In genomic region chr22:30416403-30416802, GRCh38 we compare ENCODE assay signal across 25 cellular contexts. TPM values are rescaled to one million over a fixed set of nuclear protein-coding genes. Genes with fewer than 3 reads are reported as not detected.
DNase-seq lines count a peak whose midpoint lies in the region; ATAC-seq and TF ChIP-seq lines count a peak whose summit lies in the region.
"Had no signal": no experiment of that assay in that cellular context is flagged by ENCODE, and none has a peak within 500 bp of the region (broad histone marks: within the 10 kb centered on the region; RNA-seq: fewer than 3 reads in every experiment).

No MANE protein-coding gene starts in this region.

- POLR2A ChIA-PET in activated CD4-positive, alpha-beta T cell treated with anti-CD3 and anti-CD28 coated beads for 36 hours (lab: Charles Lee), result no interaction called here

- no peak for ATAC-seq in activated CD4-positive, alpha-beta T cell treated with anti-CD3 and anti-CD28 coated beads for 36 hours
- no peak for ATAC-seq in activated T-helper 17 cell treated with anti-CD3 and anti-CD28 coated beads, Interleukin-2, amount 50 U/mL, for 72 hours (replicated peaks)
- ATAC-seq in GM18909 (IDR thresholded peaks at IDR 0.05; ENCODE audit: poor library complexity, unreplicated experiment), result no peak
- ATAC-seq: effector memory CD8-positive, alpha-beta T cell; lower lobe of right lung had no signal

- H3K27me3 ChIP-seq in esophagus squamous epithelium, result no peaks in the 10 kb centered on the region
- H3K27me3 ChIP-seq: pancreas, SJSA1 had no signal

- H3K4me3 ChIP-seq in esophagus squamous epithelium, result no peak overlapping the region
- H3K4me3 ChIP-seq: lower lobe of right lung, pancreas, SJSA1 had no signal

- H3K36me3 Mint-ChIP-seq in activated CD4-positive, alpha-beta T cell treated with anti-CD3 and anti-CD28 coated beads for 36 hours (ENCODE audit: low read depth), result peaks cover 58% of the 10 kb centered on the region
- H3K36me3 Mint-ChIP-seq in activated T-helper 17 cell treated with anti-CD3 and anti-CD28 coated beads, Interleukin-2, amount 50 U/mL, for 72 hours (ENCODE audit: low read depth), result peaks cover 100% of the 10 kb centered on the region

- TF ChIP-seq CTCF in esophagus squamous epithelium (IDR thresholded peaks at IDR 0.05), result no peak

- WGBS in esophagus squamous epithelium, 2 donors, result 24 to 43% methylated on average over 1 to 2 of the region's 2 CpGs

- H3K27ac ChIP-seq in esophagus squamous epithelium, result peak overlapping the region in 3 of 4 donors; percentile 29 to 69 (median 48)
- H3K27ac ChIP-seq: 22Rv1, lower lobe of right lung, pancreas, SJSA1 had no signal

- peaks cover 7 to 51% (median 18%) of the 10 kb centered on the region in 3 donors for H3K4me1 ChIP-seq in esophagus squamous epithelium

- H3K27me3 Mint-ChIP-seq in activated CD4-positive, alpha-beta T cell treated with anti-CD3 and anti-CD28 coated beads for 36 hours, result no peaks in the 10 kb centered on the region
- H3K27me3 Mint-ChIP-seq in activated T-helper 17 cell treated with anti-CD3 and anti-CD28 coated beads, Interleukin-2, amount 50 U/mL, for 72 hours, result no peaks in the 10 kb centered on the region
- H3K27me3 Mint-ChIP-seq: effector memory CD8-positive, alpha-beta T cell had no signal

- peaks cover 57% of the 10 kb centered on the region for H3K4me1 Mint-ChIP-seq in activated CD4-positive, alpha-beta T cell treated with anti-CD3 and anti-CD28 coated beads for 36 hours
- peaks cover 18% of the 10 kb centered on the region for H3K4me1 Mint-ChIP-seq in activated T-helper 17 cell treated with anti-CD3 and anti-CD28 coated beads, Interleukin-2, amount 50 U/mL, for 72 hours

- H3K9me3 ChIP-seq in esophagus squamous epithelium, result no peaks in the 10 kb centered on the region
- H3K9me3 ChIP-seq: lower lobe of right lung, pancreas, SJSA1 had no signal

- no peaks in the 10 kb centered on the region for H3K9me3 Mint-ChIP-seq in activated CD4-positive, alpha-beta T cell treated with anti-CD3 and anti-CD28 coated beads for 36 hours (ENCODE audit: low read depth)
- no peaks in the 10 kb centered on the region for H3K9me3 Mint-ChIP-seq in activated T-helper 17 cell treated with anti-CD3 and anti-CD28 coated beads, Interleukin-2, amount 50 U/mL, for 72 hours
- H3K9me3 Mint-ChIP-seq: activated T-helper 1 cell treated with anti-CD3 and anti-CD28 coated beads, Interleukin-12 subunit alpha, Interleukin-12 subunit beta, Interleukin-2, Interleukin-4 antibody, amounts not matched to agents 30 ng/mL and 10 ng/mL and 1 ng/mL, durations not matched to agents 14 hours and 24 hours and 36 hours; effector memory CD8-positive, alpha-beta T cell had no signal

- TF ChIP-seq POLR2A in esophagus squamous epithelium (IDR thresholded peaks at IDR 0.05), result no peak

- H3K27ac Mint-ChIP-seq in activated CD4-positive, alpha-beta T cell treated with anti-CD3 and anti-CD28 coated beads for 36 hours, result peak overlapping the region; percentile 38
- peak overlapping the region; percentile 39 for H3K27ac Mint-ChIP-seq in activated T-helper 17 cell treated with anti-CD3 and anti-CD28 coated beads, Interleukin-2, amount 50 U/mL, for 72 hours
- H3K27ac Mint-ChIP-seq: effector memory CD8-positive, alpha-beta T cell had no signal

- intact Hi-C loops in activated CD4-positive, alpha-beta T cell treated with anti-CD3 and anti-CD28 coated beads for 36 hours (cut with DNase I, micrococcal nuclease), result no loop called here
- intact Hi-C loops in esophagus squamous epithelium (cut with DNase I), result no loop called here

- no peak overlapping the region for H3K4me3 Mint-ChIP-seq in activated CD4-positive, alpha-beta T cell treated with anti-CD3 and anti-CD28 coated beads for 36 hours
- H3K4me3 Mint-ChIP-seq in activated T-helper 17 cell treated with anti-CD3 and anti-CD28 coated beads, Interleukin-2, amount 50 U/mL, for 72 hours, result no peak overlapping the region
- H3K4me3 Mint-ChIP-seq: activated T-helper 1 cell treated with anti-CD3 and anti-CD28 coated beads, Interleukin-12 subunit alpha, Interleukin-12 subunit beta, Interleukin-2, Interleukin-4 antibody, amounts not matched to agents 30 ng/mL and 10 ng/mL and 1 ng/mL, durations not matched to agents 14 hours and 24 hours and 36 hours; effector memory CD8-positive, alpha-beta T cell had no signal

- H3K36me3 ChIP-seq in esophagus squamous epithelium, result peaks cover 0 to 86% (median 17%) of the 10 kb centered on the region in 3 donors
- H3K36me3 ChIP-seq: pancreas had no signal

- CTCF ChIA-PET in activated CD4-positive, alpha-beta T cell treated with anti-CD3 and anti-CD28 coated beads for 36 hours (lab: Charles Lee), result no interaction called here

- no peak for DNase-seq in activated CD4-positive, alpha-beta T cell treated with anti-CD3 and anti-CD28 coated beads for 36 hours
- no peak for DNase-seq in activated CD4-positive, alpha-beta T cell treated with anti-CD3 and anti-CD28 coated beads for 1 hour
- no peak for DNase-seq in esophagus squamous epithelium (lab: John Stamatoyannopoulos, UW)
- DNase-seq in renal cortical epithelial cell (ENCODE audit: low read depth), result peak; percentile 64
- no peak for DNase-seq in activated effector memory CD4-positive, alpha-beta T cell treated with anti-CD3 and anti-CD28 coated beads, Interleukin-2, amount 50 U/mL, for 16 hours
- DNase-seq in KG1 (lab: John Stamatoyannopoulos, UW), result no peak
- DNase-seq: activated CD4-positive, CD25-positive, alpha-beta regulatory T cell; DMS 273 treated with DMSO at 0.1 percent for 48 hours; effector memory CD8-positive, alpha-beta T cell; GDM1; H7; lower lobe of right lung; NCI-H1694; NCI-H345; pancreas; stimulated activated CD4-positive, alpha-beta T cell treated with anti-CD3 and anti-CD28 coated beads, Interleukin-4, amount 100 ng/mL, for 1 hour; T-helper 2 cell had no signal

RNA-seq across cellular contexts. Expression of gene MTFP1, which starts 9.2 kb away (rescaled TPM):
- total RNA-seq in activated CD4-positive, alpha-beta T cell treated with anti-CD3 and anti-CD28 coated beads for 36 hours, result 10 to 100 TPM; 47.0 to 54.6 TPM
- total RNA-seq in activated T-helper 17 cell treated with anti-CD3 and anti-CD28 coated beads, Interleukin-2, amount 50 U/mL, for 72 hours, result 10 to 100 TPM; 42.4 to 51.3 TPM
- total RNA-seq in esophagus squamous epithelium, result 10 to 100 TPM; 15.9 to 21.2 (median 19.0) TPM
- total RNA-seq in renal cortical epithelial cell, result 26.5 and 45.3 TPM in 2 replicates

RNA-seq across cellular contexts. Expression of gene SEC14L2, which starts 19.6 kb away (rescaled TPM):
- total RNA-seq in activated CD4-positive, alpha-beta T cell treated with anti-CD3 and anti-CD28 coated beads for 36 hours, result 10 to 100 TPM; 13.8 to 18.2 TPM
- total RNA-seq in activated T-helper 17 cell treated with anti-CD3 and anti-CD28 coated beads, Interleukin-2, amount 50 U/mL, for 72 hours, result 10 to 100 TPM; 11.3 to 52.8 TPM
- 10 to 100 TPM; 16.6 to 45.4 (median 28.2) TPM for total RNA-seq in esophagus squamous epithelium
- 57.3 and 97.9 TPM in 2 replicates for total RNA-seq in renal cortical epithelial cell

RNA-seq across cellular contexts. Expression of gene RNF215, which starts 29.2 kb away (rescaled TPM):
- total RNA-seq in activated CD4-positive, alpha-beta T cell treated with anti-CD3 and anti-CD28 coated beads for 36 hours, result 1 to 10 TPM; 4.3 to 7.4 TPM
- total RNA-seq in activated T-helper 17 cell treated with anti-CD3 and anti-CD28 coated beads, Interleukin-2, amount 50 U/mL, for 72 hours, result 10 to 100 TPM; 10.7 to 18.4 TPM
- total RNA-seq in esophagus squamous epithelium, result 1 to 10 TPM; 2.3 to 8.4 (median 3.9) TPM
- 29.3 and 33.2 TPM in 2 replicates for total RNA-seq in renal cortical epithelial cell

RNA-seq across cellular contexts. Expression of gene SEC14L3, which starts 55.4 kb away (rescaled TPM):
- total RNA-seq in activated CD4-positive, alpha-beta T cell treated with anti-CD3 and anti-CD28 coated beads for 36 hours, result not detected
- total RNA-seq in activated T-helper 17 cell treated with anti-CD3 and anti-CD28 coated beads, Interleukin-2, amount 50 U/mL, for 72 hours, result not detected
- total RNA-seq in esophagus squamous epithelium (under 1 TPM in 1 of 4 donors, not detected in 3; 0.19 TPM), renal cortical epithelial cell (not detected in 2 replicates)
- total RNA-seq: activated T-helper 1 cell treated with anti-CD3 and anti-CD28 coated beads, Interleukin-12 subunit alpha, Interleukin-12 subunit beta, Interleukin-2, Interleukin-4 antibody, amounts not matched to agents 30 ng/mL and 10 ng/mL and 1 ng/mL, durations not matched to agents 14 hours and 24 hours and 36 hours; H7; MCF 10A; myocyte; pancreas; SJSA1; ureter had no signal

RNA-seq across cellular contexts. Expression of gene CCDC157, which starts 59.6 kb away (rescaled TPM):
- total RNA-seq in activated CD4-positive, alpha-beta T cell treated with anti-CD3 and anti-CD28 coated beads for 36 hours, result 1 to 10 TPM; 2.4 to 3.7 TPM
- 1 to 10 TPM in 1 of 2 donors, under 1 TPM in 1; 0.50 to 2.5 TPM for total RNA-seq in activated T-helper 17 cell treated with anti-CD3 and anti-CD28 coated beads, Interleukin-2, amount 50 U/mL, for 72 hours
- total RNA-seq in esophagus squamous epithelium, result 1 to 10 TPM in 3 of 4 donors, under 1 TPM in 1; 0.47 to 9.2 (median 3.1) TPM
- 2.6 and 12.1 TPM in 2 replicates for total RNA-seq in renal cortical epithelial cell
